In genomic region chr3:78390221-78390620, GRCh38 we compare ENCODE assay signal across 23 cellular contexts.
DNase-seq lines count a peak whose midpoint lies in the region; FAIRE-seq and TF ChIP-seq lines count a peak whose summit lies in the region.
"Had no signal": no experiment of that assay in that cellular context is flagged by ENCODE, and none has a peak within 500 bp of the region (broad histone marks: within the 10 kb centered on the region; RNA-seq: fewer than 3 reads in every experiment).

No MANE protein-coding gene starts in this region.

- intact Hi-C loops in OCI-LY7 (cut with micrococcal nuclease; ENCODE audit: unreplicated experiment): no loop called here

- POLR2A ChIA-PET in OCI-LY7 (lab: Charles Lee): no interaction called here

- no peak overlapping the region for H3K27ac ChIP-seq in OCI-LY7 (ENCODE audit: low read depth, low read length, poor library complexity, severe bottlenecking)
- no peak overlapping the region for H3K27ac ChIP-seq in substantia nigra (ENCODE audit: low read depth, low read length, poor library complexity, severe bottlenecking)
- H3K27ac ChIP-seq: 22Rv1; A549; BLaER1 treated with 17β-estradiol and CSF1 and Interleukin-3, amounts not matched to agents 10 nM and 100 nM; C4-2B had no signal

- DNase-seq in DMS53 (lab: John Stamatoyannopoulos, UW) (peak; percentile 0), DMS53 treated with DMSO at 0.1 percent for 48 hours (lab: John Stamatoyannopoulos, UW; ENCODE audit: unreplicated experiment) (no peak), OCI-LY7 (ENCODE audit: low spot score) (peak; percentile 4), substantia nigra (lab: John Stamatoyannopoulos, UW) (no peak), D721Med (ENCODE audit: insufficient read length, low spot score) (no peak)
- DNase-seq: AML-193; Caco-2; Calu3; CD4-positive, alpha-beta T cell; CD8-positive, alpha-beta T cell; DMS 273 treated with DMSO at 0.1 percent for 48 hours; DMS153; DMS79; DND-41; EL; GDM1 had no signal

- CTCF ChIA-PET in OCI-LY7 (lab: Charles Lee; ENCODE audit: unreplicated experiment): no interaction called here

- H3K36me3 ChIP-seq in OCI-LY7 (ENCODE audit: insufficient read depth, low read length): no peaks in the 10 kb centered on the region

- no peak overlapping the region for H3K4me2 ChIP-seq in OCI-LY7 (ENCODE audit: low read length)
- H3K4me2 ChIP-seq: A549; BLaER1 treated with 17β-estradiol and CSF1 and Interleukin-3, amounts not matched to agents 10 nM and 100 nM had no signal

- no peaks in the 10 kb centered on the region for H3K9me3 ChIP-seq in OCI-LY7 (ENCODE audit: low read length)
- H3K9me3 ChIP-seq: A549 had no signal

- H3K4me1 ChIP-seq in OCI-LY7 (ENCODE audit: insufficient read depth, low read length, poor library complexity, severe bottlenecking): no peaks in the 10 kb centered on the region
- H3K4me1 ChIP-seq: A549; BLaER1 treated with 17β-estradiol and CSF1 and Interleukin-3, amounts not matched to agents 10 nM and 100 nM; Caco-2 had no signal

- H3K79me2 ChIP-seq in OCI-LY7 (ENCODE audit: insufficient read depth, low read depth, low read length): no peaks in the 10 kb centered on the region

- FAIRE-seq in D721Med (lab: Jason Lieb, UNC): no peak
- FAIRE-seq: A549, GM12878, GM12892, GM18507 had no signal

- H3K9me2 ChIP-seq in OCI-LY7 (ENCODE audit: insufficient read depth, low read length): no peaks in the 10 kb centered on the region

- no peak overlapping the region for H2AFZ ChIP-seq in OCI-LY7 (ENCODE audit: low read length)

- TF ChIP-seq CTCF in OCI-LY7 (conservative IDR thresholded peaks at IDR 0.05; ENCODE audit: low read length) (no peak), D721Med (IDR thresholded peaks at IDR 0.05; ENCODE audit: insufficient read depth, missing control alignments) (no peak)

- no peak overlapping the region for H3K4me3 ChIP-seq in OCI-LY7 (ENCODE audit: low read depth, low read length, poor library complexity, severe bottlenecking)
- H3K4me3 ChIP-seq: A549, GM12878 had no signal

- no TSS peak for BruUV-seq in OCI-LY7 (replicated peaks; lab: Mats Ljungman, UMichigan)

- no peaks in the 10 kb centered on the region for H4K20me1 ChIP-seq in OCI-LY7 (ENCODE audit: insufficient read depth, low read length)
- H4K20me1 ChIP-seq: BLaER1 treated with 17β-estradiol and CSF1 and Interleukin-3, amounts not matched to agents 10 nM and 100 nM had no signal

Comparison
In these comparisons a context has a peak if more than half of its experiments do, and no peak if none do; other contexts are left out.
1. DNase-seq: peak in DMS53 (single experiment) and OCI-LY7 (single experiment); none in DMS53 treated with DMSO at 0.1 percent for 48 hours (single experiment), substantia nigra (0 of 49) and D721Med (single experiment).